ENCODE assay signal across 9 cellular contexts in the genomic region with DNA sequence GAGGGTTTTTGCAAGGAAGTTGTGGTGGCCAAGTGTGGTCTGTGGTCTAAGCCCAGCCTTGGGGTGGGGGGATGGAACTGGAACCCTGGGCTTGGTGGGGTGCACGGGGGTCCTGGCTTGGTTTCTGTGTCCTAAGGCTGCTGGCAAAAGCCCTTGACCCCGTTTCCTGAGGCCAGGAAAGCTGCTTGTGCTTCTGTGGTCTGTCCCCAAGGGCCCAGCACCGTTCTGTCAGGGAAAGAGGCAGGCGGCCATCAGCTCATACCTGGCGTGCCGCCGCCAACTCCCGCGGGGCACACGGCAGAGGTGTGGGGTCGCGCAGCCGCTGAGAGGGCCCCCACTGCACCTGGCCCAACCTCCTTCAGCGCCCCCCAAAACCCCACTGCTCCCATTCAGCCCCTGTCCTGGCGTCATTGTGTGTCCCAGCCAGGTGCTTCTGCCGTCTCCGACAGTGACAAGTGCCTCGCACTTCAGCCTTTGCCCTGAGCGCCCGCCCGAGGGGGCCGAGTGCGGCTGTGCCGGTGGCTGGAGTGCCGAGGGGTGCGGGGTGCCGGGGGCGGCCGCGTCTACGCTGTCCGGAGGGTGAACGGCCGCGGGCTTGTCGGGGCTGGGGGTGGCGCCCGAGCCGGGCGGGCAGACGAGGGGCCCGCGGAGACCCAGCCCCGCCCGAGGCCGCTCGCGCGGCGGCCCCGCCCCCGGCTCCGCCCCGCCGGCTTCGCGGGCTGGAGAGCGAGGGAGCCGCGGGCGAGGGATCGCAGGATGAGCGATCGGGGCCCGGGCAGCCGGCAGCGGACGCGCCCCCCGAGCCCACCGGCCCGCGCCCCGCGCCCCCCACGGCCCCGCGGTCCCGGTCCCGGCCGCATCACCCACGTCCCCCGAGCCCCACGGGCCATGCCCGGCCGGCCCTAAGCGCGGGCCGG. TPM values are rescaled to one million over a fixed set of nuclear protein-coding genes. Genes with fewer than 3 reads are reported as not detected.
DNase-seq lines count a peak whose midpoint lies in the region; FAIRE-seq and TF ChIP-seq lines count a peak whose summit lies in the region.
"Had no signal": no experiment of that assay in that cellular context is flagged by ENCODE, and none has a peak within 500 bp of the region (broad histone marks: within the 10 kb centered on the region; RNA-seq: fewer than 3 reads in every experiment).

TSS of gene CNIH2 (plus strand) at position 701 of the 917 bp plus-strand sequence. CDS start 282 bp downstream, outside the sequence.

- H3K4me2 ChIP-seq in astrocyte (ENCODE audit: low read length) = peak within 1 kb of the TSS; percentile 84

- FAIRE-seq in astrocyte (lab: Jason Lieb, UNC) = no peak
- FAIRE-seq in urothelium cell line (lab: Jason Lieb, UNC) = no peak

- H3K27ac Mint-ChIP-seq in MCF 10A (ENCODE audit: low read depth, unreplicated experiment) = no peak within 1 kb of the TSS
- H3K27ac Mint-ChIP-seq in astrocyte (ENCODE audit: unreplicated experiment) = peak within 1 kb of the TSS; percentile 66
- peak within 1 kb of the TSS in 4 of 6 donors; percentile 32 to 85 (median 73) for H3K27ac Mint-ChIP-seq in immature natural killer cell

- TF ChIP-seq CTCF in MCF 10A (IDR thresholded peaks at IDR 0.05; ENCODE audit: unreplicated experiment) (no peak), Peyer's patch (IDR thresholded peaks at IDR 0.05) (no peak), astrocyte (IDR thresholded peaks at IDR 0.05; ENCODE audit: insufficient read depth, low read depth, low read length) (no peak)

- peaks cover 2 to 32% (median 18%) of the 10 kb centered on the region in 4 donors for H3K4me1 ChIP-seq in Peyer's patch
- H3K4me1 ChIP-seq in astrocyte (ENCODE audit: insufficient read depth, low read length) = peaks cover 18% of the 10 kb centered on the region

- H3K9me3 Mint-ChIP-seq in MCF 10A (ENCODE audit: unreplicated experiment) (no peaks in the 10 kb centered on the region), astrocyte (ENCODE audit: unreplicated experiment) (no peaks in the 10 kb centered on the region), immature natural killer cell (no peaks in the 10 kb centered on the region)

- peak within 1 kb of the TSS; percentile 59 for H3K9ac ChIP-seq in astrocyte (ENCODE audit: low read length)

- no peaks in the 10 kb centered on the region for H3K9me3 ChIP-seq in Peyer's patch
- no peaks in the 10 kb centered on the region for H3K9me3 ChIP-seq in astrocyte (ENCODE audit: insufficient read depth, low read depth, low read length)
- H3K9me3 ChIP-seq: adrenal gland had no signal

- in situ Hi-C loops in T47D (cut with HindIII; ENCODE audit: low pct_unique_long_range_greater_than_20kb, low sequenced_read_pairs) = no loop called here

- H3K27me3 ChIP-seq in Peyer's patch = no peaks in the 10 kb centered on the region
- H3K27me3 ChIP-seq in astrocyte (ENCODE audit: insufficient read depth, low read length) = no peaks in the 10 kb centered on the region
- H3K27me3 ChIP-seq: adrenal gland had no signal

- peaks cover 8% of the 10 kb centered on the region for H3K4me1 Mint-ChIP-seq in MCF 10A (ENCODE audit: insufficient read depth, unreplicated experiment)
- peaks cover 8% of the 10 kb centered on the region for H3K4me1 Mint-ChIP-seq in astrocyte (ENCODE audit: low read depth, unreplicated experiment)
- peaks cover 40 to 59% of the 10 kb centered on the region in 2 donors for H3K4me1 Mint-ChIP-seq in immature natural killer cell

- POLR2A ChIA-PET in MCF 10A (lab: Yijun Ruan, JAX) = interaction anchor here (0.7 to 1.3 kb wide), 3 partner anchors 8 to 484 kb away, joined by 3 to 5 read pairs (median 4); partner anchors contain the start of gene YIF1A

- peak within 1 kb of the TSS; percentile 49 to 83 (median 59) for H3K27ac ChIP-seq in Peyer's patch
- H3K27ac ChIP-seq in astrocyte (ENCODE audit: low read depth, low read length) = no peak within 1 kb of the TSS

- H3K4me3 ChIP-seq in Peyer's patch = peak within 1 kb of the TSS; percentile 34 to 69 (median 47)
- peak within 1 kb of the TSS; percentile 10 for H3K4me3 ChIP-seq in astrocyte (ENCODE audit: insufficient read depth, low read depth, low read length)

- BruUV-seq in MCF 10A (replicated peaks; lab: Mats Ljungman, UMichigan) = no TSS peak

- peaks cover 44% of the 10 kb centered on the region for H3K36me3 Mint-ChIP-seq in MCF 10A (ENCODE audit: insufficient read depth, unreplicated experiment)
- peaks cover 14% of the 10 kb centered on the region for H3K36me3 Mint-ChIP-seq in astrocyte (ENCODE audit: low read depth, unreplicated experiment)
- H3K36me3 Mint-ChIP-seq in immature natural killer cell = peaks cover 16 to 37% (median 22%) of the 10 kb centered on the region in 3 donors

- peaks cover 63% of the 10 kb centered on the region for H4K20me1 ChIP-seq in astrocyte (ENCODE audit: insufficient read depth, low read length)

- intact Hi-C loops in MCF 10A (cut with micrococcal nuclease) = no loop called here

- peak; percentile 49 to 77 for DNase-seq in T47D (ENCODE audit: low read depth in 1 of 2, low spot score in 1 of 2)
- DNase-seq in MCF 10A (ENCODE audit: unreplicated experiment) = no peak
- peak; percentile 42 to 84 (median 78) for DNase-seq in Peyer's patch
- no peak for DNase-seq in astrocyte (ENCODE audit: low read depth)
- peak; percentile 43 to 49 (median 47) for DNase-seq in immature natural killer cell
- peak; percentile 17 for DNase-seq in stimulated activated naive CD4-positive, alpha-beta T cell treated with Interleukin-2 at 50 U/mL for 16 hours (lab: John Stamatoyannopoulos, UW)
- DNase-seq in urothelium cell line (ENCODE audit: low spot score) = no peak
- DNase-seq in NCI-H2107 treated with DMSO at 0.1 percent for 48 hours (lab: John Stamatoyannopoulos, UW; ENCODE audit: unreplicated experiment) = no peak

- H3K36me3 ChIP-seq in Peyer's patch (peaks cover 0 to 39% (median 0%) of the 10 kb centered on the region in 3 donors), astrocyte (ENCODE audit: insufficient read depth, low read length) (peaks cover 23% of the 10 kb centered on the region)

- CTCF ChIA-PET in MCF 10A (lab: Yijun Ruan, JAX) = no interaction called here

- H3K79me2 ChIP-seq in astrocyte (ENCODE audit: insufficient read depth, low read length) = peaks cover 4% of the 10 kb centered on the region

- H2AFZ ChIP-seq in astrocyte (ENCODE audit: low read depth, low read length) = no peak within 1 kb of the TSS

- TF ChIP-seq POLR2A in Peyer's patch (IDR thresholded peaks at IDR 0.05) = peak in 1 of 2 donors; percentile 18

- H3K4me3 Mint-ChIP-seq in MCF 10A (ENCODE audit: unreplicated experiment) (no peak within 1 kb of the TSS), astrocyte (ENCODE audit: unreplicated experiment) (peak within 1 kb of the TSS; percentile 82), immature natural killer cell (peak within 1 kb of the TSS; percentile 55 to 73 (median 63))

- H3K27me3 Mint-ChIP-seq in MCF 10A (ENCODE audit: insufficient read depth, unreplicated experiment) = peaks cover 10% of the 10 kb centered on the region
- H3K27me3 Mint-ChIP-seq in astrocyte (ENCODE audit: low read depth, unreplicated experiment) = no peaks in the 10 kb centered on the region
- peaks cover 15 to 24% (median 22%) of the 10 kb centered on the region in 3 donors for H3K27me3 Mint-ChIP-seq in immature natural killer cell (ENCODE audit: low read depth in 3 of 3)

RNA-seq across cellular contexts. Expression of gene CNIH2, which starts in this region (rescaled TPM):
- total RNA-seq in MCF 10A (2022) (1.4 and 1.6 TPM in 2 replicates), Peyer's patch (not detected), astrocyte (12.2 and 12.3 TPM in 2 replicates)
- polyA plus RNA-seq in immature natural killer cell = not detected

Comparison
In these comparisons a context has a peak if more than half of its experiments do, and no peak if none do; other contexts are left out.
1. DNase-seq: peak in T47D (2 of 2) and stimulated activated naive CD4-positive, alpha-beta T cell treated with Interleukin-2 at 50 U/mL for 16 hours (single experiment); none in MCF 10A (single experiment), astrocyte (single experiment), urothelium cell line (single experiment) and NCI-H2107 treated with DMSO at 0.1 percent for 48 hours (single experiment).
2. Peak in DNase-seq, H3K4me3 ChIP-seq and H3K27ac ChIP-seq in Peyer's patch; RNA of the gene not detected or under 1 TPM.
3. Peak in DNase-seq in immature natural killer cell; RNA of the gene not detected or under 1 TPM.